8 cellular contexts compared by ENCODE assay signal in the genomic region with DNA sequence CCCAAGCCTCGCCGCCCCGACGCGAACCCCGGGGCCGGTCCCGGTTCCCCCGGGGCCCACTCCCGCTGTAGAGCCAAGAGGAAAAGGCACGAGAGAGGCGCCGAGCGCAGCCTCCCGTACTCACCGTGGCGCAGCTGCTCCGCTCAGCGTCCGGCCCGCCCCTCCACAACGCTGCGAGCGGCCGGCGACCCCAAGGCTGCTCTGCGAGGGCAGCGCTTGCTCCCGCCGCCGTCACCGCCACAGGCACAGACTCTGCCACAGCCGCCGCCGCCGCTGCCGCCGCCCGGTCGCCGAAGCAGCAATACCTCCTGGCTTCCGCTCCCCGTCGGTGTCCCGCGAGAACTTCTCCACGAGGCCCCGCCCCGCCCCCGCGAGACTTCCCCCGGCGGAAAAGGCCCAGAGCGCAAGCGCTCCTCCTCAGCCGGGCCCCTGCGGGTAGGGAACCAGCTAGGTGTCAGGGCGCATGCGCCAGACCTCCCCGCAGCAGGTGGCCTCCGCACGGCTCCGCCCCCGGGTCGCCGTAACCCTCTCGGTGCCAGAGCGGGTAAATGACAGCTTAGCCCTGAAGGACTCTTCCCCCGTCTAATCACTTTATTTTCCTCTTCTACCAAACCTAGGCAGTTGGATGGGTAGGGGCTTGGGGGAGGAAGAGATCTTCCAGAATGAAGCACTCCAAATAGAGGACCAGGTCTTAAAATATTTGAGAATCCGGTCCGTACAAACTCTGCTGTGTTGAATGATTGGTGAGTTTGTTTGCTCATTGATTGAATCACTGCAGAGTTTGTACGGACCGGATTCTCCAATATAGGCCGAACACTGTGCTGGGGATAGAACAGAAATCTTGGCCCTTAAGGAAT.
A peak's percentile ranks its signal among the peaks of the same experiment; 100 is the strongest.
DNase-seq lines count a peak whose midpoint lies in the region; ATAC-seq lines count a peak whose summit lies in the region.

A gene (minus strand): TSS at position 314 of the 857 bp plus-strand sequence. CDS start 12,050 bp downstream, outside the sequence.

- H3K27ac ChIP-seq in cingulate gyrus (ENCODE audit: low read depth, low read length) = peak within 1 kb of the TSS; percentile 60

- peak; percentile 47 for ATAC-seq in HG03457 (IDR thresholded peaks at IDR 0.05; ENCODE audit: unreplicated experiment)

- DNase-seq in AML-193 (lab: John Stamatoyannopoulos, UW) (peak; percentile 98 to 99), GM19240 (ENCODE audit: insufficient read length, low spot score) (peak; percentile 88), NCI-H526 (lab: John Stamatoyannopoulos, UW) (peak; percentile 95 to 99), kidney tubule cell (ENCODE audit: low spot score) (peak; percentile 97)
- DNase-seq in activated CD4-positive, alpha-beta T cell treated with anti-CD3 and anti-CD28 coated beads for 48 hours = peak; percentile 100
- peak; percentile 99 to 100 for DNase-seq in stimulated activated CD4-positive, alpha-beta T cell treated with anti-CD3 and anti-CD28 coated beads, Interleukin-1b, Interleukin-23, amount 100 ng/mL, for 1 hour (ENCODE audit: low read depth in 2 of 2)

Comparison
In these comparisons a context has a peak if more than half of its experiments do, and no peak if none do; other contexts are left out.
1. Peak in every context shown above with its lines: DNase-seq, ATAC-seq and H3K27ac ChIP-seq.